Comparison of ENCODE assay signal across 27 cellular contexts in genomic region chr15:78140296-78140695, GRCh38. TPM values are rescaled to one million over a fixed set of nuclear protein-coding genes. Genes with fewer than 3 reads are reported as not detected.
A peak's percentile ranks its signal among the peaks of the same experiment; 100 is the strongest.
DNase-seq lines count a peak whose midpoint lies in the region; ATAC-seq, FAIRE-seq and TF ChIP-seq lines count a peak whose summit lies in the region.
"Had no signal": no experiment of that assay in that cellular context is flagged by ENCODE, and none has a peak within 500 bp of the region (broad histone marks: within the 10 kb centered on the region; RNA-seq: fewer than 3 reads in every experiment).

No MANE protein-coding gene starts in this region.

- ATAC-seq in HepG2 (no peak), heart left ventricle (no peak)

- peaks cover 2% of the 10 kb centered on the region for H3K4me1 Mint-ChIP-seq in endothelial cell (ENCODE audit: unreplicated experiment)
- H3K4me1 Mint-ChIP-seq: CD8-positive, alpha-beta memory T cell had no signal

- FAIRE-seq in HepG2 (lab: Jason Lieb, UNC) = no peak
- FAIRE-seq: GM12891, HTR-8/SVneo had no signal

- H3K4me1 ChIP-seq in liver (ENCODE audit: control insufficient read depth in 4 of 4, insufficient read depth in 4 of 4, low read length in 3 of 4) = peaks cover 4 to 17% (median 13%) of the 10 kb centered on the region in 4 donors
- H3K4me1 ChIP-seq in HepG2 (ENCODE audit: insufficient read depth, low read length) = peaks cover 29% of the 10 kb centered on the region
- no peaks in the 10 kb centered on the region for H3K4me1 ChIP-seq in colonic mucosa
- peaks cover 12 to 17% of the 10 kb centered on the region in 2 donors for H3K4me1 ChIP-seq in mucosa of rectum (ENCODE audit: control insufficient read depth in 2 of 2, insufficient read depth in 2 of 2, low read length in 2 of 2)
- H3K4me1 ChIP-seq in heart left ventricle = no peaks in the 10 kb centered on the region
- H3K4me1 ChIP-seq: SJCRH30 had no signal

- no peak for TF ChIP-seq EP300 in HepG2 (IDR thresholded peaks at IDR 0.05; ENCODE audit: low read depth in 2 of 2, low read length in 2 of 2)
- TF ChIP-seq EP300 in HepG2 (CRISPR knock-in tag; IDR thresholded peaks at IDR 0.05; ENCODE audit: borderline replicate concordance) = no peak

- TF ChIP-seq POLR2A in HepG2 (IDR thresholded peaks at IDR 0.05; ENCODE audit: insufficient read depth in 1 of 2, low read depth in 2 of 2, low read length in 2 of 2) (no peak), heart left ventricle (IDR thresholded peaks at IDR 0.05) (no peak)

- H3K9me3 ChIP-seq in liver (ENCODE audit: control insufficient read depth in 4 of 4, low read length in 3 of 4) (no peaks in the 10 kb centered on the region), HepG2 (ENCODE audit: low read length) (no peaks in the 10 kb centered on the region), colonic mucosa (no peaks in the 10 kb centered on the region), mucosa of rectum (ENCODE audit: control insufficient read depth in 2 of 2, low read length in 2 of 2) (no peaks in the 10 kb centered on the region), heart left ventricle (no peaks in the 10 kb centered on the region)
- H3K9me3 ChIP-seq: SJCRH30 had no signal

- no peak overlapping the region for H3K4me3 ChIP-seq in liver (ENCODE audit: low read depth in 1 of 3, low read length in 3 of 3)
- H3K4me3 ChIP-seq in HepG2 (replicated peaks in 1 of 3; ENCODE audit: insufficient read depth in 1 of 3, low read depth in 2 of 3, low read length in 3 of 3) = no peak overlapping the region
- H3K4me3 ChIP-seq in colonic mucosa = no peak overlapping the region
- no peak overlapping the region for H3K4me3 ChIP-seq in mucosa of rectum (ENCODE audit: low read length in 2 of 2)
- H3K4me3 ChIP-seq in heart left ventricle = no peak overlapping the region
- H3K4me3 ChIP-seq: SJCRH30 had no signal

- no peak overlapping the region for H3K27ac Mint-ChIP-seq in endothelial cell (ENCODE audit: unreplicated experiment)
- H3K27ac Mint-ChIP-seq: CD8-positive, alpha-beta memory T cell had no signal

- no peak overlapping the region for H3K4me2 ChIP-seq in HepG2 (ENCODE audit: low read depth, low read length)
- H3K4me2 ChIP-seq: KMS-11 had no signal

- intact Hi-C loops in HepG2 (cut with micrococcal nuclease; ENCODE audit: unreplicated experiment) = no loop called here
- intact Hi-C loops in colonic mucosa (cut with DNase I) = no loop called here
- intact Hi-C loops in heart left ventricle (cut with DNase I) = no loop called here

- H3K9me3 Mint-ChIP-seq in endothelial cell (ENCODE audit: unreplicated experiment) = no peaks in the 10 kb centered on the region
- H3K9me3 Mint-ChIP-seq: CD8-positive, alpha-beta memory T cell had no signal

- no peaks in the 10 kb centered on the region for H3K27me3 Mint-ChIP-seq in endothelial cell (ENCODE audit: unreplicated experiment)
- H3K27me3 Mint-ChIP-seq: CD8-positive, alpha-beta memory T cell had no signal

- H3K27ac ChIP-seq in liver (ENCODE audit: low read depth in 1 of 2, low read length in 2 of 2) = no peak overlapping the region
- H3K27ac ChIP-seq in HepG2 (ENCODE audit: extremely low read length, insufficient read depth, low read length) = no peak overlapping the region
- H3K27ac ChIP-seq in colonic mucosa = peak overlapping the region; percentile 68
- H3K27ac ChIP-seq in mucosa of rectum (ENCODE audit: low read depth in 2 of 2, low read length in 2 of 2) = peak overlapping the region; percentile 37 to 69
- H3K27ac ChIP-seq in heart left ventricle = no peak overlapping the region
- H3K27ac ChIP-seq: KMS-11, SJCRH30 had no signal

- H2AFZ ChIP-seq in HepG2 (ENCODE audit: low read length) = no peak overlapping the region

- H3K27me3 ChIP-seq in liver (ENCODE audit: control insufficient read depth in 4 of 4, insufficient read depth in 4 of 4, low read length in 3 of 4) (no peaks in the 10 kb centered on the region), HepG2 (ENCODE audit: control insufficient read depth in 1 of 2, insufficient read depth in 2 of 2, low read length in 2 of 2) (peaks cover 0 to 9% of the 10 kb centered on the region in 2 experiments; a peak in 1 of 5 replicates), colonic mucosa (no peaks in the 10 kb centered on the region), mucosa of rectum (ENCODE audit: control insufficient read depth in 2 of 2, insufficient read depth in 2 of 2, low read length in 2 of 2) (no peaks in the 10 kb centered on the region), heart left ventricle (no peaks in the 10 kb centered on the region)

- no peaks in the 10 kb centered on the region for H4K20me1 ChIP-seq in HepG2 (ENCODE audit: insufficient read depth, low read length)

- no peaks in the 10 kb centered on the region for H3K36me3 Mint-ChIP-seq in endothelial cell (ENCODE audit: low read depth, unreplicated experiment)

- in situ Hi-C loops in HepG2 (cut with HindIII; ENCODE audit: extremely low pct_ligation_motif_present, low pct_unique_long_range_greater_than_20kb) = no loop called here

- POLR2A ChIA-PET in HepG2 (lab: Yijun Ruan, JAX) = no interaction called here

- DNase-seq in HepG2 (ENCODE audit: low spot score) (no peak), colonic mucosa (peak; percentile 56), endothelial cell (ENCODE audit: low spot score) (no peak), heart left ventricle (no peak), SW 1271 (lab: John Stamatoyannopoulos, UW) (no peak)
- DNase-seq: AML-193; C1 segment of cervical spinal cord; Calu3; CD8-positive, alpha-beta memory T cell; DMS153; GOT3; IMR-90; NCI-H1105; NCI-H2029 treated with DMSO at 0.1 percent for 48 hours; NCI-H226; NCI-H524; NCI-H774; NK-92 treated with Interleukin-12 subunit alpha and Interleukin-12 subunit beta, amount 100 ng/mL, for 24 hours; SJCRH30 had no signal

- H3K36me3 ChIP-seq in liver (ENCODE audit: control insufficient read depth in 4 of 4, insufficient read depth in 3 of 4, low read depth in 1 of 4, low read length in 3 of 4) (no peaks in the 10 kb centered on the region), HepG2 (replicated peaks in 1 of 2; ENCODE audit: control insufficient read depth in 1 of 2, insufficient read depth in 2 of 2, low read length in 2 of 2) (no peaks in the 10 kb centered on the region), colonic mucosa (no peaks in the 10 kb centered on the region), mucosa of rectum (ENCODE audit: control insufficient read depth in 2 of 2, insufficient read depth in 2 of 2, low read length in 2 of 2) (no peaks in the 10 kb centered on the region), heart left ventricle (no peaks in the 10 kb centered on the region)
- H3K36me3 ChIP-seq: SJCRH30 had no signal

- TF ChIP-seq CTCF in liver (IDR thresholded peaks at IDR 0.05; ENCODE audit: low read depth, low read length, missing input control) (peak; percentile 44), HepG2 (CRISPR knock-in tag; IDR thresholded peaks at IDR 0.05) (no peak), colonic mucosa (IDR thresholded peaks at IDR 0.05) (no peak), endothelial cell (IDR thresholded peaks at IDR 0.05; ENCODE audit: unreplicated experiment) (no peak), heart left ventricle (IDR thresholded peaks at IDR 0.05) (no peak)

- TF ChIP-seq RAD21 in liver (IDR thresholded peaks at IDR 0.05) = peak; percentile 27 to 36
- no peak for TF ChIP-seq RAD21 in HepG2 (CRISPR knock-in tag; IDR thresholded peaks at IDR 0.05)

- H3K9ac ChIP-seq in liver (ENCODE audit: low read depth in 1 of 2, low read length in 2 of 2) (no peak overlapping the region), HepG2 (ENCODE audit: insufficient read depth, low read depth, low read length) (no peak overlapping the region), colonic mucosa (ENCODE audit: low read depth in 2 of 2, low read length in 2 of 2) (no peak overlapping the region), mucosa of rectum (ENCODE audit: low read depth in 1 of 2, low read length in 2 of 2) (no peak overlapping the region)
- H3K9ac ChIP-seq: KMS-11 had no signal

- H3K4me3 Mint-ChIP-seq in endothelial cell (ENCODE audit: unreplicated experiment) = no peak overlapping the region

- no TSS peak for BruUV-seq in HepG2 (replicated peaks; lab: Mats Ljungman, UMichigan)

- H3K79me2 ChIP-seq in HepG2 (ENCODE audit: insufficient read depth, low read length) = no peaks in the 10 kb centered on the region

- CTCF ChIA-PET in HepG2 (lab: Yijun Ruan, JAX; ENCODE audit: low intra/inter-chr PET ratio, low total read pairs) = no interaction called here

RNA-seq across cellular contexts. Expression of gene IDH3A, which starts 8.9 kb away (rescaled TPM):
- total RNA-seq in liver (10 to 100 TPM; 13.5 to 51.7 TPM), HepG2 (2016; rRNA removed; fragmentation: Illumina TruSeq; extraction: Trizol) (50.7 and 130 TPM in 2 replicates), colonic mucosa (100 to 1,000 TPM; 203 to 264 TPM), endothelial cell (ENCODE audit: unreplicated experiment) (19.9 TPM), heart left ventricle (100 to 1,000 TPM; 166 to 471 (median 359) TPM)
- polyA plus RNA-seq in liver (10 to 100 TPM; 17.8 to 30.2 TPM), HepG2 (2011; rRNA removed) (34.2 and 40.7 TPM in 2 replicates), heart left ventricle (100 to 1,000 TPM; 158 to 160 TPM)
- 6.5 and 9.4 TPM in 2 replicates for total RNA-seq in HepG2 (2016; cell fraction: cytosol; rRNA removed; fragmentation: Illumina TruSeq; extraction: Trizol; ENCODE audit: low read depth)
- total RNA-seq in HepG2 (2016; cell fraction: insoluble cytoplasmic fraction; rRNA removed; fragmentation: Illumina TruSeq; extraction: Trizol) = 50.0 and 88.2 TPM in 2 replicates
- 14.4 and 16.1 TPM in 2 replicates for total RNA-seq in HepG2 (2016; cell fraction: membrane; rRNA removed; fragmentation: Illumina TruSeq; extraction: Trizol)
- 30.4 and 30.8 TPM in 2 replicates for total RNA-seq in HepG2 (2016; cell fraction: nucleus; rRNA removed; fragmentation: Illumina TruSeq; extraction: Trizol)
- polyA plus RNA-seq in HepG2 (2011; cell fraction: cytosol; rRNA removed) = 25.1 and 40.0 TPM in 2 replicates
- polyA plus RNA-seq in HepG2 (2011; cell fraction: nucleus; rRNA removed) = 22.1 and 25.9 TPM in 2 replicates
- 43.6 and 58.5 TPM in 2 replicates for polyA plus RNA-seq in HepG2 (2012)
- polyA plus RNA-seq in HepG2 (2016; cell fraction: cytosol; fragmentation: Illumina TruSeq; extraction: Trizol; ENCODE audit: low read depth) = 5.2 and 7.2 TPM in 2 replicates
- polyA plus RNA-seq in HepG2 (2016; cell fraction: insoluble cytoplasmic fraction; fragmentation: Illumina TruSeq; extraction: Trizol; ENCODE audit: low read depth) = 87.0 and 90.5 TPM in 2 replicates
- polyA plus RNA-seq in HepG2 (2016; cell fraction: membrane; fragmentation: Illumina TruSeq; extraction: Trizol; ENCODE audit: low read depth) = 13.0 and 13.1 TPM in 2 replicates
- polyA plus RNA-seq in HepG2 (2016; cell fraction: nucleus; fragmentation: Illumina TruSeq; extraction: Trizol; ENCODE audit: insufficient read depth, low read depth) = 42.0 and 56.1 TPM in 2 replicates
- 25.1 and 123 TPM in 2 replicates for polyA minus RNA-seq in HepG2 (2011; rRNA and poly(A)+ RNA removed; ENCODE audit: low replicate concordance)
- 28.9 and 36.8 TPM in 2 replicates for polyA minus RNA-seq in HepG2 (2011; cell fraction: cytosol; rRNA and poly(A)+ RNA removed)
- 20.3 and 30.1 TPM in 2 replicates for polyA minus RNA-seq in HepG2 (2011; cell fraction: nucleus; rRNA and poly(A)+ RNA removed)

RNA-seq across cellular contexts. Expression of gene CIB2, which starts 9.1 kb away (rescaled TPM):
- total RNA-seq in liver = 1 to 10 TPM in 1 of 2 donors, under 1 TPM in 1; 0.25 to 2.2 TPM
- polyA plus RNA-seq in liver = under 1 TPM; 0.36 to 0.70 TPM
- 1.5 and 1.8 TPM in 2 replicates for total RNA-seq in HepG2 (2016; rRNA removed; fragmentation: Illumina TruSeq; extraction: Trizol)
- 6.0 and 7.3 TPM in 2 replicates for total RNA-seq in HepG2 (2016; cell fraction: cytosol; rRNA removed; fragmentation: Illumina TruSeq; extraction: Trizol; ENCODE audit: low read depth)
- total RNA-seq in HepG2 (2016; cell fraction: insoluble cytoplasmic fraction; rRNA removed; fragmentation: Illumina TruSeq; extraction: Trizol) = 1.6 and 2.2 TPM in 2 replicates
- total RNA-seq in HepG2 (2016; cell fraction: membrane; rRNA removed; fragmentation: Illumina TruSeq; extraction: Trizol) = 6.9 and 9.0 TPM in 2 replicates
- total RNA-seq in HepG2 (2016; cell fraction: nucleus; rRNA removed; fragmentation: Illumina TruSeq; extraction: Trizol) = 0.63 and 0.84 TPM in 2 replicates
- 1.4 and 4.5 TPM in 2 replicates for polyA plus RNA-seq in HepG2 (2011; rRNA removed)
- polyA plus RNA-seq in HepG2 (2011; cell fraction: cytosol; rRNA removed) = 1.5 and 2.4 TPM in 2 replicates
- 0.19 and 0.87 TPM in 2 replicates for polyA plus RNA-seq in HepG2 (2011; cell fraction: nucleus; rRNA removed)
- 2.2 and 3.7 TPM in 2 replicates for polyA plus RNA-seq in HepG2 (2012)
- 13.6 and 14.5 TPM in 2 replicates for polyA plus RNA-seq in HepG2 (2016; cell fraction: cytosol; fragmentation: Illumina TruSeq; extraction: Trizol; ENCODE audit: low read depth)
- polyA plus RNA-seq in HepG2 (2016; cell fraction: insoluble cytoplasmic fraction; fragmentation: Illumina TruSeq; extraction: Trizol; ENCODE audit: low read depth) = 3.1 and 4.0 TPM in 2 replicates
- polyA plus RNA-seq in HepG2 (2016; cell fraction: membrane; fragmentation: Illumina TruSeq; extraction: Trizol; ENCODE audit: low read depth) = 13.2 TPM in 2 replicates
- 2.5 and 2.6 TPM in 2 replicates for polyA plus RNA-seq in HepG2 (2016; cell fraction: nucleus; fragmentation: Illumina TruSeq; extraction: Trizol; ENCODE audit: insufficient read depth, low read depth)
- polyA minus RNA-seq in HepG2 (2011; rRNA and poly(A)+ RNA removed; ENCODE audit: low replicate concordance) = 1.3 and 2.2 TPM in 2 replicates
- polyA minus RNA-seq in HepG2 (2011; cell fraction: cytosol; rRNA and poly(A)+ RNA removed) = 1.8 TPM in 1 of 2 replicates, not detected in the other
- 0.77 TPM in 1 of 2 replicates, not detected in the other for polyA minus RNA-seq in HepG2 (2011; cell fraction: nucleus; rRNA and poly(A)+ RNA removed)
- total RNA-seq in colonic mucosa = 10 to 100 TPM in 1 of 2 donors, 1 to 10 TPM in 1; 6.8 to 14.6 TPM
- 16.4 TPM for total RNA-seq in endothelial cell (ENCODE audit: unreplicated experiment)
- total RNA-seq in heart left ventricle = 10 to 100 TPM in 5 of 9 donors, 1 to 10 TPM in 4; 3.3 to 18.5 (median 10.4) TPM
- 1 to 10 TPM; 5.3 TPM for polyA plus RNA-seq in heart left ventricle

RNA-seq across cellular contexts. Expression of gene SH2D7, which starts 47.9 kb away (rescaled TPM):
- not detected for total RNA-seq in liver
- not detected for polyA plus RNA-seq in liver
- not detected in 2 replicates for total RNA-seq in HepG2 (2016; rRNA removed; fragmentation: Illumina TruSeq; extraction: Trizol)
- total RNA-seq in HepG2 (2016; cell fraction: cytosol; rRNA removed; fragmentation: Illumina TruSeq; extraction: Trizol; ENCODE audit: low read depth) = not detected in 2 replicates
- not detected in 2 replicates for total RNA-seq in HepG2 (2016; cell fraction: insoluble cytoplasmic fraction; rRNA removed; fragmentation: Illumina TruSeq; extraction: Trizol)
- total RNA-seq in HepG2 (2016; cell fraction: membrane; rRNA removed; fragmentation: Illumina TruSeq; extraction: Trizol) = not detected in 2 replicates
- not detected in 2 replicates for total RNA-seq in HepG2 (2016; cell fraction: nucleus; rRNA removed; fragmentation: Illumina TruSeq; extraction: Trizol)
- not detected in 2 replicates for polyA plus RNA-seq in HepG2 (2011; rRNA removed)
- polyA plus RNA-seq in HepG2 (2011; cell fraction: cytosol; rRNA removed) = not detected in 2 replicates
- polyA plus RNA-seq in HepG2 (2011; cell fraction: nucleus; rRNA removed) = not detected in 2 replicates
- polyA plus RNA-seq in HepG2 (2012) = 0.05 TPM in 1 of 2 replicates, not detected in the other
- not detected in 2 replicates for polyA plus RNA-seq in HepG2 (2016; cell fraction: cytosol; fragmentation: Illumina TruSeq; extraction: Trizol; ENCODE audit: low read depth)
- not detected in 2 replicates for polyA plus RNA-seq in HepG2 (2016; cell fraction: insoluble cytoplasmic fraction; fragmentation: Illumina TruSeq; extraction: Trizol; ENCODE audit: low read depth)
- polyA plus RNA-seq in HepG2 (2016; cell fraction: membrane; fragmentation: Illumina TruSeq; extraction: Trizol; ENCODE audit: low read depth) = not detected in 2 replicates
- polyA plus RNA-seq in HepG2 (2016; cell fraction: nucleus; fragmentation: Illumina TruSeq; extraction: Trizol; ENCODE audit: insufficient read depth, low read depth) = not detected in 2 replicates
- not detected in 2 replicates for polyA minus RNA-seq in HepG2 (2011; rRNA and poly(A)+ RNA removed; ENCODE audit: low replicate concordance)
- polyA minus RNA-seq in HepG2 (2011; cell fraction: cytosol; rRNA and poly(A)+ RNA removed) = not detected in 2 replicates
- not detected in 2 replicates for polyA minus RNA-seq in HepG2 (2011; cell fraction: nucleus; rRNA and poly(A)+ RNA removed)
- 1 to 10 TPM in 1 of 2 donors, under 1 TPM in 1; 0.58 to 1.6 TPM for total RNA-seq in colonic mucosa
- not detected for total RNA-seq in endothelial cell (ENCODE audit: unreplicated experiment)
- not detected for total RNA-seq in heart left ventricle
- not detected for polyA plus RNA-seq in heart left ventricle
- total RNA-seq: A172; Calu3; CD8-positive, alpha-beta memory T cell; G401; IMR-90 had no signal
- polyA plus RNA-seq: AG04450; CD8-positive, alpha-beta memory T cell; IMR-90 had no signal

Comparison
In these comparisons a context has a peak if more than half of its experiments do, and no peak if none do; other contexts are left out.
1. H3K27ac ChIP-seq: peak in colonic mucosa (single experiment) and mucosa of rectum (2 of 2); none in liver (0 of 2), HepG2 (single experiment) and heart left ventricle (0 of 12).